In genomic region chr7:112798199-112799159, GRCh38 we compare ENCODE assay signal across 12 cellular contexts. TPM values are rescaled to one million over a fixed set of nuclear protein-coding genes. Genes with fewer than 3 reads are reported as not detected.
DNase-seq lines count a peak whose midpoint lies in the region; ATAC-seq and TF ChIP-seq lines count a peak whose summit lies in the region.
"Had no signal": no experiment of that assay in that cellular context is flagged by ENCODE, and none has a peak within 500 bp of the region (broad histone marks: within the 10 kb centered on the region; RNA-seq: fewer than 3 reads in every experiment).

No MANE protein-coding gene starts in this region.

- ATAC-seq in activated CD8-positive, alpha-beta memory T cell treated with anti-CD3 and anti-CD28 coated beads, Interleukin-2, amount 10 ng/mL, durations not matched to agents 7 days and 5 days = peak; percentile 63
- ATAC-seq in stimulated activated effector memory CD8-positive, alpha-beta T cell treated with anti-CD3 and anti-CD28 coated beads, Interleukin-12 subunit alpha, Interleukin-12 subunit beta, amount 100 ng/mL, for 72 hours = peak; percentile 59
- no peak for ATAC-seq in HG03469 (IDR thresholded peaks at IDR 0.05; ENCODE audit: unreplicated experiment)

- H3K4me1 Mint-ChIP-seq in activated CD8-positive, alpha-beta memory T cell treated with anti-CD3 and anti-CD28 coated beads, Interleukin-2, amount 10 ng/mL, durations not matched to agents 7 days and 5 days = peaks cover 7% of the 10 kb centered on the region
- peaks cover 7% of the 10 kb centered on the region for H3K4me1 Mint-ChIP-seq in stimulated activated effector memory CD8-positive, alpha-beta T cell treated with anti-CD3 and anti-CD28 coated beads, Interleukin-12 subunit alpha, Interleukin-12 subunit beta, amount 100 ng/mL, for 72 hours
- H3K4me1 Mint-ChIP-seq in T-helper 2 cell treated with Interferon-gamma antibody and Interleukin-4, amounts not matched to agents 5 μg/mL and 100 μg/mL, for 36 hours (ENCODE audit: low read depth) = no peaks in the 10 kb centered on the region

- CTCF ChIA-PET in activated CD8-positive, alpha-beta memory T cell treated with anti-CD3 and anti-CD28 coated beads, Interleukin-2, amount 10 ng/mL, durations not matched to agents 7 days and 5 days (lab: Charles Lee) = interaction anchor here (1.0 kb wide), 1 partner anchor 141 kb away, joined by 3 read pairs; a partner anchor contains a TSS
- CTCF ChIA-PET in HEK293T (lab: Yijun Ruan, JAX) = interaction anchor here (0.7 kb wide), 1 partner anchor 624 kb away, joined by 3 read pairs; no protein-coding TSS in a partner anchor

- no peaks in the 10 kb centered on the region for H3K27me3 Mint-ChIP-seq in activated CD8-positive, alpha-beta memory T cell treated with anti-CD3 and anti-CD28 coated beads, Interleukin-2, amount 10 ng/mL, durations not matched to agents 7 days and 5 days
- H3K27me3 Mint-ChIP-seq in T-helper 2 cell treated with Interferon-gamma antibody and Interleukin-4, amounts not matched to agents 5 μg/mL and 100 μg/mL, for 36 hours (ENCODE audit: low read depth) = no peaks in the 10 kb centered on the region

- DNase-seq in activated CD8-positive, alpha-beta memory T cell treated with anti-CD3 and anti-CD28 coated beads, Interleukin-2, amount 10 ng/mL, durations not matched to agents 7 days and 5 days = no peak
- DNase-seq in activated CD8-positive, alpha-beta memory T cell treated with anti-CD3 and anti-CD28 coated beads, Interleukin-2, amount 50 U/mL, for 4 hours = no peak
- DNase-seq in NCI-H69 (lab: John Stamatoyannopoulos, UW) = peak; percentile 48
- peak; percentile 14 for DNase-seq in central memory CD4-positive, alpha-beta T cell
- no peak for DNase-seq in stimulated activated effector memory CD8-positive, alpha-beta T cell treated with anti-CD3 and anti-CD28 coated beads, Interleukin-12 subunit alpha, Interleukin-12 subunit beta, amount 100 ng/mL, for 72 hours (ENCODE audit: low spot score in 2 of 2)
- DNase-seq in HEK293T (ENCODE audit: extremely low spot score) = no peak
- no peak for DNase-seq in T-helper 2 cell treated with Interferon-gamma antibody and Interleukin-4, amounts not matched to agents 5 μg/mL and 100 μg/mL, for 36 hours (ENCODE audit: low spot score)
- DNase-seq: DMS53, NCI-H1694 treated with DMSO at 0.1 percent for 48 hours, NCI-H774 had no signal

- H3K4me3 Mint-ChIP-seq in activated CD8-positive, alpha-beta memory T cell treated with anti-CD3 and anti-CD28 coated beads, Interleukin-2, amount 10 ng/mL, durations not matched to agents 7 days and 5 days = no peak overlapping the region
- H3K4me3 Mint-ChIP-seq in stimulated activated effector memory CD8-positive, alpha-beta T cell treated with anti-CD3 and anti-CD28 coated beads, Interleukin-12 subunit alpha, Interleukin-12 subunit beta, amount 100 ng/mL, for 72 hours = no peak overlapping the region
- H3K4me3 Mint-ChIP-seq in T-helper 2 cell treated with Interferon-gamma antibody and Interleukin-4, amounts not matched to agents 5 μg/mL and 100 μg/mL, for 36 hours = no peak overlapping the region
- H3K4me3 Mint-ChIP-seq: nephron had no signal

- H3K27ac Mint-ChIP-seq in activated CD8-positive, alpha-beta memory T cell treated with anti-CD3 and anti-CD28 coated beads, Interleukin-2, amount 10 ng/mL, durations not matched to agents 7 days and 5 days = no peak overlapping the region
- no peak overlapping the region for H3K27ac Mint-ChIP-seq in stimulated activated effector memory CD8-positive, alpha-beta T cell treated with anti-CD3 and anti-CD28 coated beads, Interleukin-12 subunit alpha, Interleukin-12 subunit beta, amount 100 ng/mL, for 72 hours
- no peak overlapping the region for H3K27ac Mint-ChIP-seq in T-helper 2 cell treated with Interferon-gamma antibody and Interleukin-4, amounts not matched to agents 5 μg/mL and 100 μg/mL, for 36 hours

- H3K9me3 Mint-ChIP-seq in activated CD8-positive, alpha-beta memory T cell treated with anti-CD3 and anti-CD28 coated beads, Interleukin-2, amount 10 ng/mL, durations not matched to agents 7 days and 5 days (ENCODE audit: low read depth) = no peaks in the 10 kb centered on the region
- no peaks in the 10 kb centered on the region for H3K9me3 Mint-ChIP-seq in stimulated activated effector memory CD8-positive, alpha-beta T cell treated with anti-CD3 and anti-CD28 coated beads, Interleukin-12 subunit alpha, Interleukin-12 subunit beta, amount 100 ng/mL, for 72 hours
- no peaks in the 10 kb centered on the region for H3K9me3 Mint-ChIP-seq in T-helper 2 cell treated with Interferon-gamma antibody and Interleukin-4, amounts not matched to agents 5 μg/mL and 100 μg/mL, for 36 hours
- H3K9me3 Mint-ChIP-seq: nephron had no signal

- no peaks in the 10 kb centered on the region for H3K36me3 Mint-ChIP-seq in activated CD8-positive, alpha-beta memory T cell treated with anti-CD3 and anti-CD28 coated beads, Interleukin-2, amount 10 ng/mL, durations not matched to agents 7 days and 5 days
- H3K36me3 Mint-ChIP-seq in stimulated activated effector memory CD8-positive, alpha-beta T cell treated with anti-CD3 and anti-CD28 coated beads, Interleukin-12 subunit alpha, Interleukin-12 subunit beta, amount 100 ng/mL, for 72 hours = no peaks in the 10 kb centered on the region
- H3K36me3 Mint-ChIP-seq in T-helper 2 cell treated with Interferon-gamma antibody and Interleukin-4, amounts not matched to agents 5 μg/mL and 100 μg/mL, for 36 hours (ENCODE audit: low read depth) = no peaks in the 10 kb centered on the region

- POLR2A ChIA-PET in HEK293T (lab: Yijun Ruan, JAX) = interaction anchor here (2.1 kb wide), 1 partner anchor 9 kb away, joined by 8 read pairs; the partner anchor contains the start of gene TMEM168

TF ChIP-seq in HEK293T, 16 proteins besides CTCF, POLR2A, EP300 and RAD21:
- TF ChIP-seq SP1 (IDR thresholded peaks at IDR 0.05) (no peak), CTBP1 (IDR thresholded peaks at IDR 0.05; ENCODE audit: borderline replicate concordance) (no peak), FOXA1 (IDR thresholded peaks at IDR 0.05) (no peak), ELF4 (IDR thresholded peaks at IDR 0.05) (no peak)

RNA-seq across cellular contexts. Expression of gene TMEM168, which starts 8.3 kb away (rescaled TPM):
- total RNA-seq in activated CD8-positive, alpha-beta memory T cell treated with anti-CD3 and anti-CD28 coated beads, Interleukin-2, amount 10 ng/mL, durations not matched to agents 7 days and 5 days = 10 to 100 TPM; 14.8 to 18.0 TPM

Comparison
In these comparisons a context has a peak if more than half of its experiments do, and no peak if none do; other contexts are left out.
1. DNase-seq: peak in NCI-H69 (single experiment) and central memory CD4-positive, alpha-beta T cell (single experiment); none in activated CD8-positive, alpha-beta memory T cell treated with anti-CD3 and anti-CD28 coated beads, Interleukin-2, amount 10 ng/mL, durations not matched to agents 7 days and 5 days (single experiment), activated CD8-positive, alpha-beta memory T cell treated with anti-CD3 and anti-CD28 coated beads, Interleukin-2, amount 50 U/mL, for 4 hours (single experiment), stimulated activated effector memory CD8-positive, alpha-beta T cell treated with anti-CD3 and anti-CD28 coated beads, Interleukin-12 subunit alpha, Interleukin-12 subunit beta, amount 100 ng/mL, for 72 hours (0 of 2), HEK293T (single experiment) and T-helper 2 cell treated with Interferon-gamma antibody and Interleukin-4, amounts not matched to agents 5 μg/mL and 100 μg/mL, for 36 hours (single experiment).